ENCODE assay signal across 8 cellular contexts in the genomic region with DNA sequence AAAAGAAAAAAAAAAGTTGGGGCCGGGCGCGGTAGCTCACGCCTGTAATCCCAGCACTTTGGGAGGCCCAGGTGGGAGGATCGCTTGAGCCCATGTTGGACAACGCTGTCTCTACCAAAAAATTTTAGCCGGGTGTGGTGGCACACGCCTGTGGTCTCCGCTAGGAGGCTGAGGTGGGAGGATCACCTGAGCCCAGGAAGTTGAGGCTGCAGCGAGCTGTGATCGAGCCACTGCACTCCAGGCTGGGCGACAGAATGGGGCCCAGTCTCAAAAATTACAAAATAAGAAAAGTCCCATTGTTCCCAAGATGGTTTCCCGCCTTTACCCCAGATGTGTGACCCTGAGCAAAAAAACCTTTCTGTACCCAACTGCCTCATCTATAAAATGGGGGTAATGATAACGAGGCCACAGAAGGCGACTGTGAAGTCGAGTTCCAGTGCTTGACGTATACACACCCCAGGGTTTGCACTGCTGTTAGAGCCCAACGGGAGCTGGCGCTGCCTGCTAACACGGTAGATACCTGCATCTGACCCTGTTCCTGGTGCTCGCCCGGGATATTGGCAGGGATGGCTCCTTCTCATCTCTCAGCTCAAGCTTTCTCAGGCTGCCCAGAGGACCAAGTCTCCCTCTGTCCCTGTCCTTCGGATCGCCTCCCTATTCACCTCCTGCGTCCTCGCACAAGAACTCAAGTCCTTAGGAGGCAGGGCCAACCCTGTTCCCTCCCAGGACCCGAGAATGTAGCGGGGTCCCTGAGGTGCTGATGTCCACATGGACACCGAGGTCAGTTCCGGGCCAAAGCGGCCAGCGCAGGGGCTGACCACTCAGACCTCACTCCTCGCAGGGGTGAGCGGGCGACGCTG. TPM values are rescaled to one million over a fixed set of nuclear protein-coding genes. Genes with fewer than 3 reads are reported as not detected.
A peak's percentile ranks its signal among the peaks of the same experiment; 100 is the strongest.
DNase-seq lines count a peak whose midpoint lies in the region; ATAC-seq and TF ChIP-seq lines count a peak whose summit lies in the region.

No MANE protein-coding gene starts in this region.

- H3K4me3 Mint-ChIP-seq in immature natural killer cell: peak overlapping the region; percentile 94 to 98 (median 95)

- H3K27ac ChIP-seq in stomach: peak overlapping the region; percentile 89 to 99 (median 98)

- TF ChIP-seq EP300 in stomach (IDR thresholded peaks at IDR 0.05): no peak

- no peaks in the 10 kb centered on the region for H3K9me3 Mint-ChIP-seq in immature natural killer cell

- H3K36me3 Mint-ChIP-seq in immature natural killer cell: no peaks in the 10 kb centered on the region

- H3K4me3 ChIP-seq in adipocyte (ENCODE audit: low read length) (peak overlapping the region; percentile 89), stomach (peak overlapping the region; percentile 83 to 98 (median 92))

- no peak for TF ChIP-seq CTCF in stomach (IDR thresholded peaks at IDR 0.05)

- H3K27me3 ChIP-seq in adipocyte (replicated peaks; ENCODE audit: control insufficient read depth, insufficient read depth, low read length) (no peaks in the 10 kb centered on the region), stomach (no peaks in the 10 kb centered on the region)

- peak overlapping the region; percentile 99 for H3K9ac ChIP-seq in adipocyte (ENCODE audit: low read length)

- 25 to 47% (median 28%) methylated on average over 23 to 36 of the region's 36 CpGs for WGBS in stomach, 5 donors

- H3K27me3 Mint-ChIP-seq in immature natural killer cell (ENCODE audit: low read depth in 3 of 3): peaks cover 5 to 21% (median 9%) of the 10 kb centered on the region in 3 donors

- intact Hi-C loops in stomach (cut with DNase I; ENCODE audit: low total_unique reads): no loop called here

- H3K9me3 ChIP-seq in adipocyte (ENCODE audit: control insufficient read depth, low read length) (no peaks in the 10 kb centered on the region), stomach (no peaks in the 10 kb centered on the region)

- DNase-seq in Daoy (ENCODE audit: low read depth) (peak; percentile 30), HuH-7 (ENCODE audit: low spot score) (peak; percentile 73), adipocyte (ENCODE audit: low read depth) (no peak), immature natural killer cell (no peak), stomach (no peak), GM19238 (ENCODE audit: insufficient read length, low spot score) (no peak)

- no peak for ATAC-seq in HG03139 (IDR thresholded peaks at IDR 0.05; ENCODE audit: unreplicated experiment)
- no peak for ATAC-seq in HG02610 (IDR thresholded peaks at IDR 0.05; ENCODE audit: unreplicated experiment)

- peaks cover 51% of the 10 kb centered on the region for H3K4me1 ChIP-seq in adipocyte (ENCODE audit: control insufficient read depth, insufficient read depth, low read length)
- H3K4me1 ChIP-seq in stomach: peaks cover 41 to 64% (median 58%) of the 10 kb centered on the region in 4 donors

- H3K4me1 Mint-ChIP-seq in immature natural killer cell: peaks cover 37 to 38% of the 10 kb centered on the region in 2 donors

- H3K36me3 ChIP-seq in adipocyte (ENCODE audit: control insufficient read depth, insufficient read depth, low read length, severe bottlenecking): peaks cover 31% of the 10 kb centered on the region
- peaks cover 22 to 26% (median 25%) of the 10 kb centered on the region in 4 donors for H3K36me3 ChIP-seq in stomach

- peak overlapping the region; percentile 96 to 99 (median 98) for H3K27ac Mint-ChIP-seq in immature natural killer cell

- TF ChIP-seq POLR2A in stomach (IDR thresholded peaks at IDR 0.05): no peak

RNA-seq across cellular contexts. Expression of a gene that starts 1.1 kb away (rescaled TPM):
- total RNA-seq in Daoy (2014; rRNA removed; shearing (Covaris generic)): 693 and 756 TPM in 2 replicates
- polyA plus RNA-seq in immature natural killer cell (1,000 to 10,000 TPM in 2 of 3 donors, 100 to 1,000 TPM in 1; 640 to 2,076 (median 1,474) TPM), stomach (1,000 to 10,000 TPM; 1,397 to 2,170 (median 1,669) TPM)
- total RNA-seq in stomach: 1,000 to 10,000 TPM in 1 of 5 donors, 100 to 1,000 TPM in 4; 360 to 5,956 (median 454) TPM

RNA-seq across cellular contexts. Expression of a gene that starts 3.6 kb away (rescaled TPM):
- total RNA-seq in Daoy (2014; rRNA removed; shearing (Covaris generic)): 3.5 and 10.4 TPM in 2 replicates
- polyA plus RNA-seq in immature natural killer cell: 1 to 10 TPM; 2.6 to 7.7 (median 2.7) TPM
- 100 to 1,000 TPM in 1 of 5 donors, 10 to 100 TPM in 3, 1 to 10 TPM in 1; 5.9 to 503 (median 57.1) TPM for total RNA-seq in stomach
- polyA plus RNA-seq in stomach: 10 to 100 TPM; 20.5 to 25.6 (median 25.5) TPM

RNA-seq across cellular contexts. Expression of a gene that starts 10.1 kb away (rescaled TPM):
- total RNA-seq in Daoy (2014; rRNA removed; shearing (Covaris generic)): 10.9 and 24.2 TPM in 2 replicates
- 10 to 100 TPM; 10.9 to 42.3 (median 23.4) TPM for polyA plus RNA-seq in immature natural killer cell
- 100 to 1,000 TPM in 3 of 5 donors, 10 to 100 TPM in 2; 33.4 to 385 (median 139) TPM for total RNA-seq in stomach
- 10 to 100 TPM; 41.7 to 85.1 (median 77.8) TPM for polyA plus RNA-seq in stomach

RNA-seq across cellular contexts. Expression of a gene that starts 10.6 kb away (rescaled TPM):
- 11.8 and 14.1 TPM in 2 replicates for total RNA-seq in Daoy (2014; rRNA removed; shearing (Covaris generic))
- polyA plus RNA-seq in immature natural killer cell: 10 to 100 TPM in 1 of 3 donors, 1 to 10 TPM in 2; 5.2 to 14.9 (median 7.7) TPM
- total RNA-seq in stomach: 1 to 10 TPM in 4 of 5 donors, not detected in 1; 5.5 to 9.8 (median 7.4) TPM
- polyA plus RNA-seq in stomach: 10 to 100 TPM; 10.1 to 11.9 (median 11.8) TPM

RNA-seq across cellular contexts. Expression of a gene that starts 18.8 kb away (rescaled TPM):
- 0.51 and 1.2 TPM in 2 replicates for total RNA-seq in Daoy (2014; rRNA removed; shearing (Covaris generic))
- polyA plus RNA-seq in immature natural killer cell (not detected), stomach (under 1 TPM in 1 of 3 donors, not detected in 2; 0.23 TPM)
- total RNA-seq in stomach: not detected

Comparison
In these comparisons a context has a peak if more than half of its experiments do, and no peak if none do; other contexts are left out.
1. DNase-seq: peak in Daoy (single experiment) and HuH-7 (single experiment); none in adipocyte (single experiment), immature natural killer cell (0 of 3), stomach (single experiment) and GM19238 (single experiment).